27 cellular contexts compared by ENCODE assay signal in the genomic region with DNA sequence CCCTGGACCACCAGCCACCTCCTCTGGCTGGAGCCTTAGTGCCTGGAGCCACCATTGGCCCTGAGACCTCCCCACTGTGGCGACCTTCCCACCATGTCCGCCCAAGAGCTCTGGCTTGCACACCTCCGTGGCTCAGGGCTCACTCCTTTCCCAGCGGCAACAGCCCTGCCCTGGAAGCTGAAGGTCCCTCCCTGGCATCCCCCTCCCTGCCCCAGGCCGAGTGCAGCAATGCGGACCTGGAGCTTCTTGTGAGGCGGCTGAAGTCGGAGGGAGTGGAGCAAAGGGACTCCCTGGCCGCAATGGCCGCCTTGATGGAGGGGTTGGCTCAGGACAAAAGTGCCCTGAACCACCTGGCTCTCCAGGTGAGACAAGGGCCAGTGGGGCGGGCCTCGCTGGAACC. TPM values are rescaled to one million over a fixed set of nuclear protein-coding genes. Genes with fewer than 3 reads are reported as not detected.
DNase-seq lines count a peak whose midpoint lies in the region; ATAC-seq, FAIRE-seq and TF ChIP-seq lines count a peak whose summit lies in the region.
"Had no signal": no experiment of that assay in that cellular context is flagged by ENCODE, and none has a peak within 500 bp of the region (broad histone marks: within the 10 kb centered on the region; RNA-seq: fewer than 3 reads in every experiment).

No MANE protein-coding gene starts in this region.

- POLR2A ChIA-PET in GM10248 (lab: Yijun Ruan, JAX) = interaction anchor here (0.6 kb wide), 1 partner anchor 382 kb away, joined by 4 read pairs; no protein-coding TSS in a partner anchor

- ATAC-seq in pancreas (no peak), GM18502 (IDR thresholded peaks at IDR 0.05; ENCODE audit: poor library complexity, unreplicated experiment) (no peak)
- ATAC-seq: activated CD8-positive, alpha-beta T cell treated with anti-CD3 and anti-CD28 coated beads, Interleukin-2, amount 10 ng/mL, durations not matched to agents 7 days and 5 days; foreskin keratinocyte had no signal

- H3K36me3 ChIP-seq in endodermal cell (ENCODE audit: control insufficient read depth, insufficient read depth, low read length) (no peaks in the 10 kb centered on the region), pancreas (no peaks in the 10 kb centered on the region)
- H3K36me3 ChIP-seq: neural progenitor cell had no signal

- no peak overlapping the region for H3K4me3 Mint-ChIP-seq in endodermal cell
- H3K4me3 Mint-ChIP-seq: activated CD8-positive, alpha-beta T cell treated with anti-CD3 and anti-CD28 coated beads, Interleukin-2, amount 10 ng/mL, durations not matched to agents 7 days and 5 days; neural progenitor cell; T-helper 1 cell treated with Interleukin-12 subunit alpha and Interleukin-12 subunit beta and Interleukin-4 antibody, amounts not matched to agents 30 μg/mL and 1 μg/mL, for 36 hours; type B pancreatic cell had no signal

- H3K27me3 ChIP-seq in endodermal cell (ENCODE audit: control insufficient read depth, insufficient read depth, low read length, poor library complexity, severe bottlenecking) (peaks cover 14% of the 10 kb centered on the region), pancreas (no peaks in the 10 kb centered on the region)
- H3K27me3 ChIP-seq: dorsolateral prefrontal cortex had no signal

- DNase-seq in activated CD4-positive, CD25-positive, alpha-beta regulatory T cell treated with anti-CD3 and anti-CD28 coated beads, Interleukin-2, amount 50 U/mL, for 72 hours = peak; percentile 20
- no peak for DNase-seq in activated CD4-positive, CD25-positive, alpha-beta regulatory T cell (lab: John Stamatoyannopoulos, UW)
- DNase-seq in ELF-1 (ENCODE audit: low read depth, low spot score) (peak; percentile 1), endodermal cell (peak; percentile 35), pancreas (peak in 5 of 6 donors; percentile 5 to 66 (median 11)), GM10248 (ENCODE audit: extremely low spot score) (no peak), NCI-H2081 (lab: John Stamatoyannopoulos, UW) (no peak)
- DNase-seq: activated CD8-positive, alpha-beta T cell treated with anti-CD3 and anti-CD28 coated beads, Interleukin-2, amount 10 ng/mL, durations not matched to agents 7 days and 5 days; foreskin keratinocyte; NCI-H1048; NCI-H2081 treated with DMSO at 0.1 percent for 48 hours; NCI-H510A treated with DMSO at 0.1 percent for 48 hours; stimulated activated naive CD4-positive, alpha-beta T cell treated with Interleukin-2 at 50 U/mL for 16 hours had no signal

- H3K9ac ChIP-seq in endodermal cell (ENCODE audit: extremely low read depth, low read length, poor library complexity, severe bottlenecking) = no peak overlapping the region
- H3K9ac ChIP-seq: neural progenitor cell had no signal

- peaks cover 2% of the 10 kb centered on the region for H3K27me3 Mint-ChIP-seq in endodermal cell (ENCODE audit: insufficient read depth)

- H3K9me3 Mint-ChIP-seq in endodermal cell = peaks cover 12% of the 10 kb centered on the region
- H3K9me3 Mint-ChIP-seq: activated T-helper 2 cell treated with anti-CD3 and anti-CD28 coated beads, Interferon-gamma antibody, Interleukin-2, Interleukin-4, amounts not matched to agents 10 μg/mL and 5 μg/mL and 100 μg/mL, durations not matched to agents 14 hours and 24 hours and 36 hours had no signal

- CTCF ChIA-PET in GM10248 (lab: Yijun Ruan, JAX) = no interaction called here

- no peaks in the 10 kb centered on the region for H3K36me3 Mint-ChIP-seq in endodermal cell (ENCODE audit: low read depth)
- H3K36me3 Mint-ChIP-seq: neural progenitor cell, type B pancreatic cell had no signal

- intact Hi-C loops in pancreas (cut with DNase I) = no loop called here

- H3K4me1 Mint-ChIP-seq in endodermal cell = no peaks in the 10 kb centered on the region

- H3K27ac ChIP-seq in endodermal cell (ENCODE audit: low read depth, low read length) (no peak overlapping the region), pancreas (no peak overlapping the region)
- H3K27ac ChIP-seq: dorsolateral prefrontal cortex, epithelial cell of prostate, foreskin keratinocyte, neural progenitor cell, VCaP had no signal

- no peaks in the 10 kb centered on the region for H3K4me1 ChIP-seq in endodermal cell (ENCODE audit: control insufficient read depth, insufficient read depth, low read length)
- no peaks in the 10 kb centered on the region for H3K4me1 ChIP-seq in pancreas
- H3K4me1 ChIP-seq: foreskin keratinocyte, neural progenitor cell had no signal

- TF ChIP-seq CTCF in endodermal cell (conservative IDR thresholded peaks at IDR 0.05) (no peak), pancreas (IDR thresholded peaks at IDR 0.05) (no peak), GM10248 (IDR thresholded peaks at IDR 0.05; ENCODE audit: control extremely low read depth, extremely low read depth, low read depth, missing control alignments) (no peak)

- FAIRE-seq in pancreas (lab: Jason Lieb, UNC) = no peak
- FAIRE-seq: GM12891 had no signal

- WGBS in endodermal cell (ENCODE audit: insufficient coverage in 1 of 2, insufficient read length in 1 of 2), 2 experiments = 90 to 96% methylated on average over 7 to 12 of the region's 12 CpGs
- 86 to 88% methylated on average over 12 of the region's 12 CpGs for WGBS in pancreas, 2 donors

- no peak overlapping the region for H3K27ac Mint-ChIP-seq in endodermal cell
- H3K27ac Mint-ChIP-seq: activated CD8-positive, alpha-beta T cell treated with anti-CD3 and anti-CD28 coated beads, Interleukin-2, amount 10 ng/mL, durations not matched to agents 7 days and 5 days; activated T-helper 2 cell treated with anti-CD3 and anti-CD28 coated beads, Interferon-gamma antibody, Interleukin-2, Interleukin-4, amounts not matched to agents 10 μg/mL and 5 μg/mL and 100 μg/mL, durations not matched to agents 14 hours and 24 hours and 36 hours; neural progenitor cell; T-helper 1 cell treated with Interleukin-12 subunit alpha and Interleukin-12 subunit beta and Interleukin-4 antibody, amounts not matched to agents 30 μg/mL and 1 μg/mL, for 36 hours; type B pancreatic cell had no signal

- H3K4me3 ChIP-seq in endodermal cell (ENCODE audit: low read length) (no peak overlapping the region), pancreas (no peak overlapping the region)
- H3K4me3 ChIP-seq: dorsolateral prefrontal cortex, neural progenitor cell had no signal

- no peaks in the 10 kb centered on the region for H3K9me3 ChIP-seq in endodermal cell (ENCODE audit: control insufficient read depth, low read length)
- H3K9me3 ChIP-seq in pancreas = no peaks in the 10 kb centered on the region

RNA-seq across cellular contexts. Expression of a gene that starts 28.6 kb away (rescaled TPM):
- total RNA-seq in endodermal cell (not detected), pancreas (under 1 TPM in 1 of 6 donors, not detected in 5; 0.04 TPM)
- polyA plus RNA-seq in endodermal cell (2013, experiment 1 of 2) = not detected
- not detected for polyA plus RNA-seq in endodermal cell (2013, experiment 2 of 2)
- under 1 TPM; 0.04 to 0.05 TPM for polyA plus RNA-seq in pancreas
- total RNA-seq: A172; activated CD8-positive, alpha-beta T cell treated with anti-CD3 and anti-CD28 coated beads, Interleukin-2, amount 10 ng/mL, durations not matched to agents 7 days and 5 days; activated T-helper 2 cell treated with anti-CD3 and anti-CD28 coated beads, Interferon-gamma antibody, Interleukin-2, Interleukin-4, amounts not matched to agents 10 μg/mL and 5 μg/mL and 100 μg/mL, durations not matched to agents 14 hours and 24 hours and 36 hours; foreskin keratinocyte; H4; HT-29; mononuclear cell had no signal
- polyA plus RNA-seq: BJ, foreskin keratinocyte had no signal

RNA-seq across cellular contexts. Expression of a gene that starts 38.7 kb away (rescaled TPM):
- total RNA-seq in endodermal cell (under 1 TPM in 1 of 2 donors, not detected in 1; 0.31 TPM), pancreas (1 to 10 TPM in 2 of 6 donors, under 1 TPM in 4; 0.14 to 1.5 (median 0.45) TPM)
- polyA plus RNA-seq in endodermal cell (2013, experiment 1 of 2) = not detected
- not detected for polyA plus RNA-seq in endodermal cell (2013, experiment 2 of 2)
- 1 to 10 TPM; 2.0 TPM for polyA plus RNA-seq in pancreas
- total RNA-seq: A172; activated CD8-positive, alpha-beta T cell treated with anti-CD3 and anti-CD28 coated beads, Interleukin-2, amount 10 ng/mL, durations not matched to agents 7 days and 5 days; activated T-helper 2 cell treated with anti-CD3 and anti-CD28 coated beads, Interferon-gamma antibody, Interleukin-2, Interleukin-4, amounts not matched to agents 10 μg/mL and 5 μg/mL and 100 μg/mL, durations not matched to agents 14 hours and 24 hours and 36 hours; H4; mononuclear cell had no signal
- polyA plus RNA-seq: BJ had no signal

Comparison
In these comparisons a context has a peak if more than half of its experiments do, and no peak if none do; other contexts are left out.
1. DNase-seq: peak in activated CD4-positive, CD25-positive, alpha-beta regulatory T cell treated with anti-CD3 and anti-CD28 coated beads, Interleukin-2, amount 50 U/mL, for 72 hours (single experiment), ELF-1 (single experiment), endodermal cell (single experiment) and pancreas (5 of 6); none in activated CD4-positive, CD25-positive, alpha-beta regulatory T cell (0 of 4), GM10248 (single experiment) and NCI-H2081 (0 of 2).